Comparison of ENCODE assay signal across 1 cellular context in the genomic region with DNA sequence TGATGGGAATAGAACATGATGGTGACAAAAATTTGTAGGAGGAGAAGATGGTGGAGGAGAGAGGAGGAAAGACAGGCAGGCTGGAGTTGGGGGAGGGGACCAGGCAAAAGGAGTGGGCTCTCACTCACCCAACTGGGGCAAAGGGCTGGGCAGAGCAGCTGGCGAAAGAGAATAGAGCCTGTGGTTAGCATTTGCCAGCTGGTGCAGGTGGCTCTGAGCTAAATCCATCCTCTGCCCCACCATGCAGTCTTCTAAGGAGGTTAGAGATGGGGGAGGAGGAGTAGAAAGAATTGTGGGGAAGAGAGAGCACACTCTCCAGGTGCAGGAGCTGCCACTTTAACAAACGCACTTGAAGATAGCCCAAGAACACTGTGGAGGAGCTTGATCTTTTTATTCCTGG.
TF ChIP-seq lines count a peak whose summit lies in the region.

No MANE protein-coding gene starts in this region.

TF ChIP-seq in H1, 55 proteins besides CTCF, POLR2A, EP300 and RAD21:
- TF ChIP-seq RBBP5 (IDR thresholded peaks at IDR 0.05; ENCODE audit: borderline replicate concordance, low read depth, low read length) (0 out of 2 replicates have a peak, but pooled peaks have one; percentile 43), BCL11A (IDR thresholded peaks at IDR 0.05; ENCODE audit: low read depth in 2 of 2, low read length in 2 of 2) (no peak)
- TF ChIP-seq, protein P1, sequence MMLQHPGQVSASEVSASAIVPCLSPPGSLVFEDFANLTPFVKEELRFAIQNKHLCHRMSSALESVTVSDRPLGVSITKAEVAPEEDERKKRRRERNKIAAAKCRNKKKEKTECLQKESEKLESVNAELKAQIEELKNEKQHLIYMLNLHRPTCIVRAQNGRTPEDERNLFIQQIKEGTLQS (IDR thresholded peaks at IDR 0.05; ENCODE audit: insufficient read depth, low read depth, low read length) = no peak
